24 cellular contexts compared by ENCODE assay signal in the genomic region with DNA sequence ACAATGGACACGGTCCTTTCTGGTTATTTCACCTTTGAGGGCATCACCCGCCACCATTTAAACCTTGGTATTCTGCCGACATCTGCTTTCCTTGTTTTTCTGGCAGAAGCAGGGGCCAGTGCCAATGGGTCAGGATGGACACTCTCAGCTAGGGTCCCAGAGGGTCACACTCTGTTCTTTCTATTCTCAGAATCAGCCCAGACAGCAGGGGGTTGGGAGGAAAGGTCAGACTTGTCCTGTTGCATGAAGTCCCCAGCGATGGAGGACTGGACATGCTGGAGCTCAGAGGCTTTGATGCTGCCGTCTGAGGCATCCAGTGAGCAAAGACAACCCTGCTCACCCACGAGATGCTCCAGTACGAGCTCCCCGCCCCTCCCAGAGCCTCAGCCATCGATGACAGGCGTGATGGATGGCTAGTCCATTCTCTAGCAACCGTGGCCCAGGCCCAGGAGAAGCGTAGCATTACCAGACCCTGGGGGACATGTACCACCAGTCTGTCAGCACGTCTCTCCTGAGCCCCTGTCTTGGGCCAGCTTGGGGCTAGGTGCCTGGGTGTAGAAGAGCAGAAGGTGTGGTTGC.
"Had no signal": no experiment of that assay in that cellular context is flagged by ENCODE, and none has a peak within 500 bp of the region (broad histone marks: within the 10 kb centered on the region; RNA-seq: fewer than 3 reads in every experiment).

No MANE protein-coding gene starts in this region.

- DNase-seq: dorsolateral prefrontal cortex; effector CD4-positive, alpha-beta T cell; endodermal cell; foreskin fibroblast; heart right ventricle; hippocampal formation; left cardiac atrium; lower lobe of right lung; naive thymus-derived CD8-positive, alpha-beta T cell; occipital lobe; ovary; small intestine; stimulated activated CD4-positive, alpha-beta T cell treated with anti-CD3 and anti-CD28 coated beads, Interleukin-1b, Interleukin-23, amount 100 ng/mL, for 48 hours; stimulated activated CD4-positive, alpha-beta T cell treated with anti-CD3 and anti-CD28 coated beads, Interleukin-4, amount 100 ng/mL, for 1 hour; stimulated activated CD8-positive, alpha-beta memory T cell treated with anti-CD3 and anti-CD28 coated beads, Interleukin-4, amount 100 ng/mL, for 48 hours; stimulated activated naive CD4-positive, alpha-beta T cell; stimulated activated naive CD8-positive, alpha-beta T cell treated with anti-CD3 and anti-CD28 coated beads, Interleukin-15, amount 100 ng/mL, for 72 hours; trophoblast cell had no signal

- H3K27me3 ChIP-seq: ovary, vagina had no signal

- H3K9me3 ChIP-seq: heart right ventricle, left lung, lower lobe of right lung, ovary, suprapubic skin, vagina had no signal

- H3K4me3 ChIP-seq: dorsolateral prefrontal cortex, gastroesophageal sphincter, heart right ventricle, left lung, lower lobe of right lung, ovary, suprapubic skin, vagina had no signal

- H3K4me1 ChIP-seq: gastroesophageal sphincter, left lung, lower lobe of right lung, suprapubic skin, vagina had no signal

- H3K36me3 ChIP-seq: gastroesophageal sphincter, heart right ventricle, left lung, lower lobe of right lung, ovary, suprapubic skin, vagina had no signal

- H3K27ac ChIP-seq: epithelial cell of prostate, gastroesophageal sphincter, left lung, lower lobe of right lung, ovary, suprapubic skin, vagina had no signal

- ATAC-seq: esophagus mucosa; gastroesophageal sphincter; left lung; lower lobe of right lung; naive thymus-derived CD8-positive, alpha-beta T cell; stimulated activated naive CD8-positive, alpha-beta T cell treated with anti-CD3 and anti-CD28 coated beads, Interleukin-15, amount 100 ng/mL, for 72 hours had no signal
